12 cellular contexts compared by ENCODE assay signal in genomic region chr1:31010081-31010989, GRCh38. TPM values are rescaled to one million over a fixed set of nuclear protein-coding genes. Genes with fewer than 3 reads are reported as not detected.
DNase-seq lines count a peak whose midpoint lies in the region; ATAC-seq, FAIRE-seq and TF ChIP-seq lines count a peak whose summit lies in the region.
"Had no signal": no experiment of that assay in that cellular context is flagged by ENCODE, and none has a peak within 500 bp of the region (broad histone marks: within the 10 kb centered on the region; RNA-seq: fewer than 3 reads in every experiment).

No MANE protein-coding gene starts in this region.

- H3K9ac ChIP-seq in H1 (replicated peaks in 1 of 4; ENCODE audit: extremely low read depth in 1 of 4, low read depth in 3 of 4, low read length in 3 of 4), result no peak overlapping the region

- peak; percentile 60 for ATAC-seq in HG03442 (IDR thresholded peaks at IDR 0.05; ENCODE audit: unreplicated experiment)
- peak; percentile 100 for ATAC-seq in stimulated activated naive CD8-positive, alpha-beta T cell treated with anti-CD3 and anti-CD28 coated beads, Interleukin-15, amount 100 ng/mL, for 72 hours

- no peak for TF ChIP-seq POLR2A in H1 (IDR thresholded peaks at IDR 0.05; ENCODE audit: control extremely low read depth in 1 of 2, low read depth in 2 of 2, low read length in 2 of 2)

- H3K23ac ChIP-seq in H1 (ENCODE audit: insufficient read length), result no peak overlapping the region

- peaks cover 0 to 20% (median 7%) of the 10 kb centered on the region in 4 experiments; a peak in 7 of 8 replicates for H3K36me3 ChIP-seq in H1 (ENCODE audit: control insufficient read depth in 2 of 4, insufficient read depth in 4 of 4, low read length in 3 of 4)

- TF ChIP-seq CTCF in H1 (IDR thresholded peaks at IDR 0.05; ENCODE audit: control extremely low read depth in 1 of 3, insufficient read depth in 1 of 3, low read depth in 1 of 3, low read length in 3 of 3), result no peak

- no peak for FAIRE-seq in H1 (lab: Jason Lieb, UNC)

- peaks cover 31 to 100% of the 10 kb centered on the region in 2 experiments for H3K79me2 ChIP-seq in H1 (ENCODE audit: control insufficient read depth in 1 of 2, insufficient read depth in 2 of 2, low read length in 2 of 2)

- peaks cover 8% of the 10 kb centered on the region for H3K79me1 ChIP-seq in H1 (ENCODE audit: low read depth, low read length)

- no peak overlapping the region for H2BK120ac ChIP-seq in H1 (replicated peaks; ENCODE audit: low read depth, low read length)

- CTCF ChIA-PET in H1 (lab: Charles Lee; ENCODE audit: partially characterized antibody), result interaction anchor here (0.7 to 1.8 kb wide), 5 partner anchors 8 to 174 kb away, joined by 3 read pairs; no protein-coding TSS in a partner anchor

- H3K18ac ChIP-seq in H1 (ENCODE audit: extremely low read depth, low read length), result no peak overlapping the region

- no peak overlapping the region for H3K56ac ChIP-seq in H1 (replicated peaks; ENCODE audit: insufficient read length, low read depth, low read length)

- DNase-seq in stimulated activated CD4-positive, alpha-beta T cell treated with anti-CD3 and anti-CD28 coated beads, Interleukin-12 subunit alpha, Interleukin-12 subunit beta, amount 100 ng/mL, for 48 hours (ENCODE audit: low read depth in 2 of 3, low spot score in 1 of 3), result peak in 2 of 3 donors; percentile 4 to 42
- DNase-seq in stimulated activated CD4-positive, alpha-beta T cell treated with anti-CD3 and anti-CD28 coated beads, Interleukin-2, amount 100 ng/mL, for 24 hours, result no peak
- DNase-seq in H1 (ENCODE audit: low read depth in 1 of 2, low spot score in 2 of 2), result no peak
- peak; percentile 21 to 54 for DNase-seq in stimulated activated naive CD8-positive, alpha-beta T cell treated with anti-CD3 and anti-CD28 coated beads, Interleukin-15, amount 100 ng/mL, for 72 hours
- no peak for DNase-seq in KBM-7
- no peak for DNase-seq in activated CD8-positive, alpha-beta memory T cell treated with anti-CD3 and anti-CD28 coated beads for 24 hours
- DNase-seq in dermis blood vessel endothelial cell, result no peak
- DNase-seq: DND-41, NCI-H1694 treated with DMSO at 0.1 percent for 48 hours, right cardiac atrium had no signal

- H3K4me3 ChIP-seq in H1 (ENCODE audit: extremely low read depth in 1 of 4, insufficient read depth in 2 of 4, low read depth in 3 of 4, low read length in 4 of 4), result no peak overlapping the region

- H3K9me3 Mint-ChIP-seq in stimulated activated naive CD8-positive, alpha-beta T cell treated with anti-CD3 and anti-CD28 coated beads, Interleukin-15, amount 100 ng/mL, for 72 hours, result no peaks in the 10 kb centered on the region
- H3K9me3 Mint-ChIP-seq: dendritic cell treated with granulocyte-macrophage colony-stimulating factor and Interleukin-4, amounts not matched to agents 40 ng/mL and 50 ng/mL, for 4 days had no signal

- H3K14ac ChIP-seq in H1 (ENCODE audit: insufficient read length), result no peak overlapping the region

- peaks cover 0 to 5% (median 1%) of the 10 kb centered on the region in 4 experiments; a peak in 4 of 7 replicates for H3K4me1 ChIP-seq in H1 (replicated peaks in 1 of 4; ENCODE audit: control insufficient read depth in 3 of 4, insufficient read depth in 4 of 4, low read length in 3 of 4)

- in situ Hi-C loops in KBM-7 (cut with MboI; ENCODE audit: low pct_unique_long_range_greater_than_20kb, low sequenced_read_pairs), result no loop called here

- no peak overlapping the region for H2AFZ ChIP-seq in H1 (ENCODE audit: low read length)

- no peaks in the 10 kb centered on the region for H3K23me2 ChIP-seq in H1 (ENCODE audit: low read depth, low read length)

- peak overlapping the region in 1 of 2 experiments; percentile 22; a peak in 1 of 4 replicates for H3K4me2 ChIP-seq in H1 (ENCODE audit: insufficient read depth in 1 of 2, low read depth in 2 of 2, low read length in 2 of 2)

- POLR2A ChIA-PET in H1 (lab: Charles Lee; ENCODE audit: partially characterized antibody), result interaction anchor here (1.1 to 1.5 kb wide), 4 partner anchors 11 to 55 kb away, joined by 3 to 4 read pairs (median 4); partner anchors contain the start of gene PUM1

- 88% methylated on average over 6 of the region's 6 CpGs; no CpG with 5 or more reads in 1 of the 2 experiments for WGBS in H1 (ENCODE audit: extremely low coverage in 1 of 2, insufficient coverage in 1 of 2, insufficient read length in 1 of 2, insufficient replicate concordance in 2 of 2, low coverage in 1 of 2, low lambda C conversion rate in 2 of 2, missing lambda C conversion rate in 1 of 2), 2 experiments

- H2AK5ac ChIP-seq in H1 (ENCODE audit: low read depth, low read length), result no peak overlapping the region

- no peak overlapping the region for H4K91ac ChIP-seq in H1 (replicated peaks; ENCODE audit: insufficient read length, low read length)

- no peak for TF ChIP-seq RAD21 in H1 (IDR thresholded peaks at IDR 0.05 in 1 of 2, conservative IDR thresholded peaks at IDR 0.05 in 1 of 2; ENCODE audit: low read depth in 2 of 2, low read length in 2 of 2)

- H3K4me1 Mint-ChIP-seq in stimulated activated naive CD8-positive, alpha-beta T cell treated with anti-CD3 and anti-CD28 coated beads, Interleukin-15, amount 100 ng/mL, for 72 hours, result peaks cover 60% of the 10 kb centered on the region

- H4K5ac ChIP-seq in H1 (ENCODE audit: insufficient read length, low read depth, low read length), result no peak overlapping the region

- no peak for TF ChIP-seq EP300 in H1 (IDR thresholded peaks at IDR 0.05; ENCODE audit: borderline replicate concordance in 1 of 2, low read depth in 2 of 2, low read length in 2 of 2)

- peaks cover 40 to 48% of the 10 kb centered on the region in 2 experiments for H4K20me1 ChIP-seq in H1 (replicated peaks in 1 of 2; ENCODE audit: control insufficient read depth in 1 of 2, insufficient read depth in 2 of 2, low read length in 2 of 2)

- H2BK12ac ChIP-seq in H1 (ENCODE audit: low read depth, low read length), result no peak overlapping the region; the same call in 1 of the 2 replicates

- no peak overlapping the region for H4K8ac ChIP-seq in H1 (ENCODE audit: extremely low read depth, insufficient read depth, low read length)

- H3K4me3 Mint-ChIP-seq in stimulated activated naive CD8-positive, alpha-beta T cell treated with anti-CD3 and anti-CD28 coated beads, Interleukin-15, amount 100 ng/mL, for 72 hours, result peak overlapping the region; percentile 13 to 37
- H3K4me3 Mint-ChIP-seq: dendritic cell treated with granulocyte-macrophage colony-stimulating factor and Interleukin-4, amounts not matched to agents 40 ng/mL and 50 ng/mL, for 4 days had no signal

- H3K27me3 ChIP-seq in H1 (replicated peaks in 1 of 4; ENCODE audit: control insufficient read depth in 3 of 4, extremely low read depth in 1 of 4, insufficient read depth in 3 of 4, low read length in 3 of 4), result no peaks in the 10 kb centered on the region

- no peaks in the 10 kb centered on the region for H3K9me3 ChIP-seq in H1 (ENCODE audit: insufficient read depth in 2 of 2, low read depth in 1 of 2, low read length in 1 of 2)

- H2BK20ac ChIP-seq in H1 (ENCODE audit: low read length), result no peak overlapping the region

- H3K4ac ChIP-seq in H1 (replicated peaks; ENCODE audit: insufficient read length, low read depth, low read length), result no peak overlapping the region

- H2BK15ac ChIP-seq in H1 (ENCODE audit: low read length), result no peak overlapping the region

- peak overlapping the region in 1 of 2 donors; percentile 87 for H3K27ac Mint-ChIP-seq in stimulated activated naive CD8-positive, alpha-beta T cell treated with anti-CD3 and anti-CD28 coated beads, Interleukin-15, amount 100 ng/mL, for 72 hours
- H3K27ac Mint-ChIP-seq: dendritic cell treated with granulocyte-macrophage colony-stimulating factor and Interleukin-4, amounts not matched to agents 40 ng/mL and 50 ng/mL, for 4 days had no signal

- H3K27ac ChIP-seq in H1 (ENCODE audit: low read depth, low read length), result no peak overlapping the region

- H3K27me3 Mint-ChIP-seq in stimulated activated naive CD8-positive, alpha-beta T cell treated with anti-CD3 and anti-CD28 coated beads, Interleukin-15, amount 100 ng/mL, for 72 hours, result no peaks in the 10 kb centered on the region
- H3K27me3 Mint-ChIP-seq: dendritic cell treated with granulocyte-macrophage colony-stimulating factor and Interleukin-4, amounts not matched to agents 40 ng/mL and 50 ng/mL, for 4 days had no signal

- no peak overlapping the region for H2BK5ac ChIP-seq in H1 (ENCODE audit: low read depth, low read length)

TF ChIP-seq in H1, 55 proteins besides CTCF, POLR2A, EP300 and RAD21:
- TF ChIP-seq MAX (IDR thresholded peaks at IDR 0.05), result no peak
- TF ChIP-seq EZH2 (IDR thresholded peaks at IDR 0.05; ENCODE audit: low read depth, low read length, severe bottlenecking), result no peak
- TF ChIP-seq SP4 (IDR thresholded peaks at IDR 0.05; ENCODE audit: low read length), result no peak
- TF ChIP-seq E2F6 (IDR thresholded peaks at IDR 0.05), result no peak
- TF ChIP-seq SUZ12 (IDR thresholded peaks at IDR 0.05; ENCODE audit: low read length), result no peak
- 0 out of 2 replicates have a peak, but pooled peaks have one; percentile 43 for TF ChIP-seq POLR2AphosphoS5 (IDR thresholded peaks at IDR 0.05; ENCODE audit: low read depth, low read length)
- TF ChIP-seq CHD1 (IDR thresholded peaks at IDR 0.05; ENCODE audit: low read depth, low read length), result no peak
- TF ChIP-seq CTBP2 (IDR thresholded peaks at IDR 0.05; ENCODE audit: borderline replicate concordance, insufficient read depth, insufficient read length, low read length), result no peak

RNA-seq across cellular contexts. Expression of gene PUM1, which starts 55.2 kb away (rescaled TPM):
- 169 and 177 TPM in 2 replicates for total RNA-seq in H1 (2021; fragmentation: NEBNext Ultra II Directional; extraction: Animal tissue kit (Norgen Biotek cat#: 25700))
- polyA plus RNA-seq in H1 (2011; rRNA removed), result 122 and 143 TPM in 2 replicates
- 114 TPM for polyA plus RNA-seq in H1 (2011; cell fraction: cytosol; rRNA removed)
- polyA plus RNA-seq in H1 (2011; cell fraction: nucleus; rRNA removed), result 198 TPM
- 83.0 to 113 TPM (median 95.2 TPM) in 4 replicates for polyA plus RNA-seq in H1 (2012, experiment 1 of 2)
- 8.8 TPM for polyA plus RNA-seq in H1 (2012, experiment 2 of 2)
- polyA plus RNA-seq in H1 (2013, experiment 1 of 2), result 56.3 TPM
- polyA plus RNA-seq in H1 (2013, experiment 2 of 2), result 55.8 TPM
- polyA minus RNA-seq in H1 (2011; rRNA and poly(A)+ RNA removed), result 621 and 639 TPM in 2 replicates
- polyA minus RNA-seq in H1 (2011; cell fraction: cytosol; rRNA and poly(A)+ RNA removed), result 162 TPM
- polyA minus RNA-seq in H1 (2011; cell fraction: nucleus; rRNA and poly(A)+ RNA removed), result 259 TPM
- total RNA-seq in dermis blood vessel endothelial cell, result 68.1 and 115 TPM in 2 replicates

Comparison
In these comparisons a context has a peak if more than half of its experiments do, and no peak if none do; other contexts are left out.
1. DNase-seq: peak in stimulated activated CD4-positive, alpha-beta T cell treated with anti-CD3 and anti-CD28 coated beads, Interleukin-12 subunit alpha, Interleukin-12 subunit beta, amount 100 ng/mL, for 48 hours (2 of 3) and stimulated activated naive CD8-positive, alpha-beta T cell treated with anti-CD3 and anti-CD28 coated beads, Interleukin-15, amount 100 ng/mL, for 72 hours (2 of 2); none in stimulated activated CD4-positive, alpha-beta T cell treated with anti-CD3 and anti-CD28 coated beads, Interleukin-2, amount 100 ng/mL, for 24 hours (0 of 2), H1 (0 of 2), KBM-7 (single experiment), activated CD8-positive, alpha-beta memory T cell treated with anti-CD3 and anti-CD28 coated beads for 24 hours (single experiment) and dermis blood vessel endothelial cell (single experiment).